ENCODE assay signal across 1 cellular context in genomic region chr7:31991846-31992245, GRCh38.
TF ChIP-seq lines count a peak whose summit lies in the region.

No MANE protein-coding gene starts in this region.

TF ChIP-seq in WTC11, 78 proteins besides CTCF, POLR2A, EP300 and RAD21 (continued from another document):
- TF ChIP-seq MAX (CRISPR knock-in tag; IDR thresholded peaks at IDR 0.05) (no peak), JAZF1 (CRISPR knock-in tag; IDR thresholded peaks at IDR 0.05) (no peak), ZNF138 (CRISPR knock-in tag; conservative IDR thresholded peaks at IDR 0.05) (no peak), JUN (CRISPR knock-in tag; IDR thresholded peaks at IDR 0.05) (no peak), ATF1 (CRISPR knock-in tag; IDR thresholded peaks at IDR 0.05) (no peak), PRDM15 (CRISPR knock-in tag; IDR thresholded peaks at IDR 0.05) (no peak), ZNF281 (CRISPR knock-in tag; IDR thresholded peaks at IDR 0.05) (no peak), ZNF416 (CRISPR knock-in tag; IDR thresholded peaks at IDR 0.05) (no peak)
